ENCODE assay signal across 8 cellular contexts in the genomic region with DNA sequence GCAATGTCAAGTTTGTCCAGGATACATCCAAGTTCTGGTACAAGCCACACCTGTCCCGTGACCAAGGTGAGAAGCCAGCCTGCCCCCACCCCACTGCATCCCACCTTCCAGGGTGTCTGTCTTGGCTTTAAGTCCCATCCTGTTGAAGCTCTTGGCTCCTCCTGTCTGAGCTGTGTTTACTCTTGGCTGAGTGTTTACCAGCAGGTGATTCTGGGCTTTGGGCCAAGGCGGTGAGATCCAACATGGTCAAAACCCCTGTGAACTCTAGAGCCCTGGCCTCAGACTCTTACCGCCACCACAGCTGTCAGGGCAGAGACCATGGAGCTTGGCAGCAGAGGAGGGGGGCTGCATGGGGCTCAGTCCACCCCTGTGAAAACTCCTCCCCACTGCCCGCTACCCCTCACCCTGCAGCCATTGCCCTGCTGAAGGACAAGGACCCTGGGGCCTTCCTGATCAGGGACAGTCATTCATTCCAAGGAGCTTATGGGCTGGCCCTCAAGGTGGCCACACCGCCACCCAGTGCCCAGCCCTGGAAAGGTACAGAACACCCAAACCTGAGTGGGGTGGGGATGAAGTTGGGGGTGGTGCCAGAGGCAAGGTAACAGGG. TPM values are rescaled to one million over a fixed set of nuclear protein-coding genes. Genes with fewer than 3 reads are reported as not detected.
DNase-seq lines count a peak whose midpoint lies in the region; ATAC-seq lines count a peak whose summit lies in the region.

No MANE protein-coding gene starts in this region.

- no peaks in the 10 kb centered on the region for H3K9me3 ChIP-seq in mesenchymal stem cell (ENCODE audit: control insufficient read depth, low read length)

- no peak overlapping the region for H4K91ac ChIP-seq in mesenchymal stem cell (ENCODE audit: low read length)

- H2BK12ac ChIP-seq in mesenchymal stem cell (ENCODE audit: low read length in 2 of 2): no peak overlapping the region

- peaks cover 82 to 91% of the 10 kb centered on the region in 2 experiments for H3K36me3 ChIP-seq in mesenchymal stem cell (ENCODE audit: control insufficient read depth in 1 of 2, insufficient read depth in 2 of 2, low read depth in 1 of 2, low read length in 2 of 2)

- no peak overlapping the region for H3K4ac ChIP-seq in mesenchymal stem cell (ENCODE audit: low read depth in 1 of 2, low read length in 2 of 2)

- H3K14ac ChIP-seq in mesenchymal stem cell (ENCODE audit: low read length in 2 of 2): no peak overlapping the region

- H3K4me1 ChIP-seq in mesenchymal stem cell (ENCODE audit: control insufficient read depth, insufficient read depth, low read depth, low read length): peaks cover 30% of the 10 kb centered on the region

- H3K27ac ChIP-seq in mesenchymal stem cell (ENCODE audit: low read length, poor library complexity, severe bottlenecking): no peak overlapping the region

- in situ Hi-C loops in Caki2 (cut with HindIII; ENCODE audit: low pct_unique_long_range_greater_than_20kb, low sequenced_read_pairs): no loop called here

- H2BK15ac ChIP-seq in mesenchymal stem cell (ENCODE audit: low read depth, poor library complexity, severe bottlenecking): peak overlapping the region; percentile 17

- H3K27me3 ChIP-seq in mesenchymal stem cell (ENCODE audit: control insufficient read depth in 1 of 2, insufficient read depth in 1 of 2, low read length in 2 of 2): no peaks in the 10 kb centered on the region

- no peak overlapping the region for H2AK5ac ChIP-seq in mesenchymal stem cell (ENCODE audit: low read length, severe bottlenecking)

- no peak overlapping the region for H2BK5ac ChIP-seq in mesenchymal stem cell (ENCODE audit: low read depth, low read length, poor library complexity, severe bottlenecking)

- H2BK120ac ChIP-seq in mesenchymal stem cell (ENCODE audit: low read depth, low read length): no peak overlapping the region

- H2AFZ ChIP-seq in mesenchymal stem cell (ENCODE audit: low read depth, low read length): no peak overlapping the region

- H4K8ac ChIP-seq in mesenchymal stem cell (ENCODE audit: low read length): no peak overlapping the region

- H3K18ac ChIP-seq in mesenchymal stem cell (ENCODE audit: low read depth in 1 of 2, low read length in 2 of 2): peak overlapping the region in 1 of 2 experiments; percentile 23

- ATAC-seq in HG03520 (IDR thresholded peaks at IDR 0.05; ENCODE audit: unreplicated experiment): no peak

- WGBS in mesenchymal stem cell: 91% methylated on average over 5 of the region's 5 CpGs

- H3K79me1 ChIP-seq in mesenchymal stem cell (replicated peaks; ENCODE audit: low read length, poor library complexity, severe bottlenecking): peaks cover 3% of the 10 kb centered on the region

- DNase-seq in Caki2 (ENCODE audit: low read depth) (peak; percentile 54), NCI-H1092 treated with DMSO at 0.1 percent for 48 hours (lab: John Stamatoyannopoulos, UW) (peak; percentile 90), astrocyte of the hippocampus (ENCODE audit: low read depth, low spot score) (peak; percentile 35), mesenchymal stem cell (no peak), activated gamma-delta T cell (lab: John Stamatoyannopoulos, UW) (no peak)
- DNase-seq in activated CD4-positive, alpha-beta T cell treated with anti-CD3 and anti-CD28 coated beads, Interleukin-2, amount 50 U/mL, for 48 hours: no peak
- no peak for DNase-seq in stimulated activated naive CD4-positive, alpha-beta T cell (lab: John Stamatoyannopoulos, UW)

- no peak overlapping the region for H3K4me3 ChIP-seq in mesenchymal stem cell (ENCODE audit: insufficient read depth in 1 of 2, low read depth in 1 of 2, low read length in 2 of 2)

- no peak overlapping the region for H3K23ac ChIP-seq in mesenchymal stem cell (ENCODE audit: low read length in 2 of 2)

- peak overlapping the region; percentile 71 for H3K9ac ChIP-seq in mesenchymal stem cell (ENCODE audit: low read length)

- no peak overlapping the region for H3K4me2 ChIP-seq in mesenchymal stem cell (ENCODE audit: low read length, poor library complexity, severe bottlenecking)

RNA-seq across cellular contexts. Expression of a gene that starts 11.6 kb away (rescaled TPM):
- total RNA-seq in Caki2 (2014; rRNA removed; shearing (Covaris generic); ENCODE audit: low replicate concordance): 5.1 and 5.6 TPM in 2 replicates
- polyA plus RNA-seq in mesenchymal stem cell (2013, experiment 1 of 2): 95.2 TPM
- polyA plus RNA-seq in mesenchymal stem cell (2013, experiment 2 of 2): 91.2 TPM

RNA-seq across cellular contexts. Expression of a gene that starts 17.7 kb away (rescaled TPM):
- 35.2 and 48.2 TPM in 2 replicates for total RNA-seq in Caki2 (2014; rRNA removed; shearing (Covaris generic); ENCODE audit: low replicate concordance)
- 15.3 TPM for polyA plus RNA-seq in mesenchymal stem cell (2013, experiment 1 of 2)
- 14.7 TPM for polyA plus RNA-seq in mesenchymal stem cell (2013, experiment 2 of 2)

RNA-seq across cellular contexts. Expression of a gene that starts 36.0 kb away (rescaled TPM):
- total RNA-seq in Caki2 (2014; rRNA removed; shearing (Covaris generic); ENCODE audit: low replicate concordance): 265 TPM in 2 replicates
- 54.0 TPM for polyA plus RNA-seq in mesenchymal stem cell (2013, experiment 1 of 2)
- 54.6 TPM for polyA plus RNA-seq in mesenchymal stem cell (2013, experiment 2 of 2)

RNA-seq across cellular contexts. Expression of a gene that starts 41.8 kb away (rescaled TPM):
- total RNA-seq in Caki2 (2014; rRNA removed; shearing (Covaris generic); ENCODE audit: low replicate concordance): not detected in 2 replicates
- 0.03 TPM for polyA plus RNA-seq in mesenchymal stem cell (2013, experiment 1 of 2)
- not detected for polyA plus RNA-seq in mesenchymal stem cell (2013, experiment 2 of 2)

RNA-seq across cellular contexts. Expression of a gene that starts 55.3 kb away (rescaled TPM):
- 834 and 874 TPM in 2 replicates for total RNA-seq in Caki2 (2014; rRNA removed; shearing (Covaris generic); ENCODE audit: low replicate concordance)
- 387 TPM for polyA plus RNA-seq in mesenchymal stem cell (2013, experiment 1 of 2)
- 364 TPM for polyA plus RNA-seq in mesenchymal stem cell (2013, experiment 2 of 2)

Comparison
In these comparisons a context has a peak if more than half of its experiments do, and no peak if none do; other contexts are left out.
1. DNase-seq: peak in Caki2 (single experiment), NCI-H1092 treated with DMSO at 0.1 percent for 48 hours (single experiment) and astrocyte of the hippocampus (single experiment); none in mesenchymal stem cell (single experiment), activated CD4-positive, alpha-beta T cell treated with anti-CD3 and anti-CD28 coated beads, Interleukin-2, amount 50 U/mL, for 48 hours (0 of 2), activated gamma-delta T cell (single experiment) and stimulated activated naive CD4-positive, alpha-beta T cell (0 of 6).